8 cellular contexts compared by ENCODE assay signal in the genomic region with DNA sequence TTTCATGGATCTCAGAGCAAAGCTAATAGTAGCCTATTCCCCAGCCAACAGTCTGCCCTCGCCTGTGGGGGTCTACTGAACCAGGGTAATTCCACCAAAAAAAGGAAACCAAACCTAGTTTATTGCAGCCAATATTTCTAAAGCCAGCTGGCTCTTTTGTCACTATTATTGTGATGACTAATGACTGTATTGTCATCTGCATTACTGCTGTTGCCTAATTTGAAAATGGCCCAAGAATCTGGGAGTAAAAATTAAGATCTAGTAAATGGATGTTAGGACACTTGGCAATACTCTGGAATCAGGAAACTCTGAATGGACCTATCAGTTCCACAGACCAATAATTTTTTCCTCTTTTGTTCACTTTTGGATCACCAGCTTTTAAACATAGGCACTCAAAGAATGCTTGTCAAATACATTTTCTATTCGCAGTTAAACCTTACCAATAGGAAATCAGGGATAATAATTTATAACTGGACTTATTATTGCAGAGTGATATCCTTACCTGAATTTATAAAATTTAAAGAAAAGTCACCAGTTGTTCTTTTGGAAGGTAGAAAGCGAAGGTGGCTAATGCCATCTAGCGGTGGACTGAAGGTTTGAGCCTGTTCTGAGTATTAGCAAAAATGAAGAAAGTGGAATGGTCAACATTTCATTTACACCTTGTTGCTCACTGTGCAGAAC.
DNase-seq lines count a peak whose midpoint lies in the region; ATAC-seq and TF ChIP-seq lines count a peak whose summit lies in the region.

No MANE protein-coding gene starts in this region.

- no peaks in the 10 kb centered on the region; the same call in 1 of the 2 replicates for H3K27me3 Mint-ChIP-seq in WTC11 (ENCODE audit: low read depth)
- H3K27me3 Mint-ChIP-seq in naive thymus-derived CD8-positive, alpha-beta T cell = peaks cover 0 to 4% (median 0%) of the 10 kb centered on the region in 5 donors

- ATAC-seq in WTC11 = no peak
- no peak for ATAC-seq in naive thymus-derived CD8-positive, alpha-beta T cell

- H3K36me3 Mint-ChIP-seq in WTC11 = no peaks in the 10 kb centered on the region
- no peaks in the 10 kb centered on the region for H3K36me3 Mint-ChIP-seq in naive thymus-derived CD8-positive, alpha-beta T cell

- H3K4me3 ChIP-seq in epithelial cell of esophagus (ENCODE audit: low read length) (no peak overlapping the region), uterus (no peak overlapping the region), lower leg skin (ENCODE audit: low read depth, poor library complexity, severe bottlenecking) (no peak overlapping the region)

- TF ChIP-seq POLR2A in uterus (IDR thresholded peaks at IDR 0.05) = no peak
- TF ChIP-seq POLR2A in lower leg skin (IDR thresholded peaks at IDR 0.05) = no peak

- no peaks in the 10 kb centered on the region for H3K36me3 ChIP-seq in uterus

- peak overlapping the region; percentile 57; the same call in 1 of the 2 replicates for H3K27ac Mint-ChIP-seq in WTC11
- H3K27ac Mint-ChIP-seq in naive thymus-derived CD8-positive, alpha-beta T cell = no peak overlapping the region

- peaks cover 10% of the 10 kb centered on the region for H3K4me1 Mint-ChIP-seq in WTC11
- H3K4me1 Mint-ChIP-seq in naive thymus-derived CD8-positive, alpha-beta T cell = no peaks in the 10 kb centered on the region

- H3K9me3 ChIP-seq in uterus = no peaks in the 10 kb centered on the region

- CTCF ChIA-PET in GM10248 (lab: Yijun Ruan, JAX) = interaction anchor here (0.6 to 3.2 kb wide), 17 partner anchors 8 to 644 kb away, joined by 3 to 15 read pairs (median 4); no protein-coding TSS in a partner anchor
- CTCF ChIA-PET in WTC11 (lab: Charles Lee) = interaction anchor here (1.0 to 1.8 kb wide), 3 partner anchors 8 to 97 kb away, joined by 3 to 4 read pairs (median 3); no protein-coding TSS in a partner anchor

- POLR2A ChIA-PET in GM10248 (lab: Yijun Ruan, JAX) (no interaction called here), WTC11 (lab: Charles Lee) (no interaction called here)
- POLR2A ChIA-PET in naive thymus-derived CD8-positive, alpha-beta T cell (lab: Charles Lee) = no interaction called here

- DNase-seq in GM10248 (ENCODE audit: extremely low spot score) (peak; percentile 48), NCI-H2029 treated with DMSO at 0.1 percent for 48 hours (lab: John Stamatoyannopoulos, UW) (peak; percentile 77), WTC11 (ENCODE audit: low spot score) (no peak), epithelial cell of esophagus (ENCODE audit: low read depth) (peak; percentile 59), uterus (peak in 1 of 2 donors; percentile 31), lower leg skin (ENCODE audit: low spot score in 2 of 2) (no peak)
- DNase-seq in naive thymus-derived CD8-positive, alpha-beta T cell = peak in 8 of 10 donors; percentile 14 to 75 (median 36)

- TF ChIP-seq CTCF in 22Rv1 (IDR thresholded peaks at IDR 0.05) (peak; percentile 93), GM10248 (IDR thresholded peaks at IDR 0.05; ENCODE audit: control extremely low read depth, extremely low read depth, low read depth, missing control alignments) (peak; percentile 73), WTC11 (IDR thresholded peaks at IDR 0.05) (peak; percentile 65), epithelial cell of esophagus (IDR thresholded peaks at IDR 0.05; ENCODE audit: insufficient read depth, low read depth, low read length, missing control alignments) (peak; percentile 92), uterus (IDR thresholded peaks at IDR 0.05) (peak; percentile 68 to 78 (median 73)), lower leg skin (IDR thresholded peaks at IDR 0.05) (no peak)

- no peak overlapping the region for H3K27ac ChIP-seq in 22Rv1
- no peak overlapping the region for H3K27ac ChIP-seq in uterus

- H3K4me1 ChIP-seq in uterus = no peaks in the 10 kb centered on the region

- 19 to 20% methylated on average over 4 of the region's 4 CpGs for WGBS in lower leg skin, 2 donors

- H3K4me3 Mint-ChIP-seq in WTC11 = no peak overlapping the region
- no peak overlapping the region for H3K4me3 Mint-ChIP-seq in naive thymus-derived CD8-positive, alpha-beta T cell

- intact Hi-C loops in uterus (cut with DNase I; ENCODE audit: low total_unique reads) = no loop called here
- intact Hi-C loops in lower leg skin (cut with DNase I; ENCODE audit: low total_unique reads) = loop anchor here (5.0 kb wide), 1 partner anchor 98 kb away; no protein-coding TSS in a partner anchor

- no peaks in the 10 kb centered on the region for H3K9me3 Mint-ChIP-seq in WTC11
- no peaks in the 10 kb centered on the region for H3K9me3 Mint-ChIP-seq in naive thymus-derived CD8-positive, alpha-beta T cell

- no peaks in the 10 kb centered on the region for H3K27me3 ChIP-seq in uterus

TF ChIP-seq in WTC11, 78 proteins besides CTCF, POLR2A, EP300 and RAD21:
- TF ChIP-seq GRHL2 (CRISPR knock-in tag; IDR thresholded peaks at IDR 0.05; ENCODE audit: insufficient replicate concordance, severe bottlenecking) = no peak
- TF ChIP-seq ZNF416 (CRISPR knock-in tag; IDR thresholded peaks at IDR 0.05) = no peak
- no peak for TF ChIP-seq ESRRA (CRISPR knock-in tag; IDR thresholded peaks at IDR 0.05; ENCODE audit: borderline replicate concordance)
- no peak for TF ChIP-seq ZNF396 (CRISPR knock-in tag; IDR thresholded peaks at IDR 0.05; ENCODE audit: borderline replicate concordance)
- no peak for TF ChIP-seq SOX15 (CRISPR knock-in tag; IDR thresholded peaks at IDR 0.05)
- no peak for TF ChIP-seq NFYB (CRISPR knock-in tag; conservative IDR thresholded peaks at IDR 0.05; ENCODE audit: low read depth)
- no peak for TF ChIP-seq HMGA2 (CRISPR knock-in tag; IDR thresholded peaks at IDR 0.05)

Comparison
In these comparisons a context has a peak if more than half of its experiments do, and no peak if none do; other contexts are left out.
1. CTCF ChIP-seq: peak in 22Rv1 (single experiment), GM10248 (single experiment), WTC11 (single experiment), epithelial cell of esophagus (single experiment) and uterus (4 of 4); none in lower leg skin (0 of 3).
2. DNase-seq: peak in GM10248 (single experiment), NCI-H2029 treated with DMSO at 0.1 percent for 48 hours (single experiment), epithelial cell of esophagus (single experiment) and naive thymus-derived CD8-positive, alpha-beta T cell (8 of 10); none in WTC11 (single experiment) and lower leg skin (0 of 2).